9 cellular contexts compared by ENCODE assay signal in genomic region chr10:47438857-47439474, GRCh38. TPM values are rescaled to one million over a fixed set of nuclear protein-coding genes. Genes with fewer than 3 reads are reported as not detected.
DNase-seq lines count a peak whose midpoint lies in the region; ATAC-seq and TF ChIP-seq lines count a peak whose summit lies in the region.
"Had no signal": no experiment of that assay in that cellular context is flagged by ENCODE, and none has a peak within 500 bp of the region (broad histone marks: within the 10 kb centered on the region; RNA-seq: fewer than 3 reads in every experiment).

No MANE protein-coding gene starts in this region.

- no peak overlapping the region for H3K4me3 Mint-ChIP-seq in type B pancreatic cell
- H3K4me3 Mint-ChIP-seq in CD8-positive, alpha-beta T cell, result no peak overlapping the region

- H3K27me3 Mint-ChIP-seq in type B pancreatic cell, result peaks cover 20% of the 10 kb centered on the region
- peaks cover 24% of the 10 kb centered on the region for H3K27me3 Mint-ChIP-seq in CD8-positive, alpha-beta T cell (ENCODE audit: low read depth)

- H3K9me3 ChIP-seq in BLaER1, result no peaks in the 10 kb centered on the region
- H3K9me3 ChIP-seq in SJSA1 (replicated peaks), result no peaks in the 10 kb centered on the region
- peaks cover 0 to 16% (median 6%) of the 10 kb centered on the region in 12 donors for H3K9me3 ChIP-seq in heart left ventricle
- no peaks in the 10 kb centered on the region for H3K9me3 ChIP-seq in CD8-positive, alpha-beta T cell (ENCODE audit: low read length)
- peaks cover 0 to 6% of the 10 kb centered on the region in 2 donors for H3K9me3 ChIP-seq in ascending aorta

- H3K36me3 ChIP-seq in BLaER1, result no peaks in the 10 kb centered on the region
- H3K36me3 ChIP-seq in SJSA1, result no peaks in the 10 kb centered on the region
- H3K36me3 ChIP-seq in heart left ventricle, result no peaks in the 10 kb centered on the region
- H3K36me3 ChIP-seq in CD8-positive, alpha-beta T cell (ENCODE audit: insufficient read depth, low read length), result no peaks in the 10 kb centered on the region
- no peaks in the 10 kb centered on the region for H3K36me3 ChIP-seq in ascending aorta

- H3K9ac ChIP-seq in BLaER1, result no peak overlapping the region

- POLR2A ChIA-PET in CD8-positive, alpha-beta T cell (lab: Charles Lee), result no interaction called here

- no peaks in the 10 kb centered on the region for H3K36me3 Mint-ChIP-seq in type B pancreatic cell
- no peaks in the 10 kb centered on the region for H3K36me3 Mint-ChIP-seq in CD8-positive, alpha-beta T cell

- H3K4me1 Mint-ChIP-seq in type B pancreatic cell (ENCODE audit: unreplicated experiment), result no peaks in the 10 kb centered on the region
- H3K4me1 Mint-ChIP-seq in CD8-positive, alpha-beta T cell (ENCODE audit: low read depth), result no peaks in the 10 kb centered on the region

- WGBS in heart left ventricle, 4 donors, result 25 to 38% (median 32%) methylated on average over 5 to 6 of the region's 6 CpGs

- H4K20me1 ChIP-seq in BLaER1, result no peaks in the 10 kb centered on the region

- peak in 3 of 4 donors; percentile 57 to 79 (median 64) for ATAC-seq in heart left ventricle
- ATAC-seq in CD8-positive, alpha-beta T cell, result no peak

- TF ChIP-seq CTCF in heart left ventricle (IDR thresholded peaks at IDR 0.05) (peak in 10 of 12 donors; percentile 11 to 52 (median 34)), type B pancreatic cell (conservative IDR thresholded peaks at IDR 0.05) (peak; percentile 68), ascending aorta (IDR thresholded peaks at IDR 0.05) (no peak)
- no peak for TF ChIP-seq CTCF in CD8-positive, alpha-beta T cell (IDR thresholded peaks at IDR 0.05)

- peak; percentile 9 for DNase-seq in HS-5 (ENCODE audit: low read depth)
- DNase-seq in SJSA1 (ENCODE audit: low read depth in 1 of 2, low spot score in 2 of 2), result peak; percentile 10 to 57
- DNase-seq in heart left ventricle, result peak in 1 of 5 donors; percentile 44
- no peak for DNase-seq in type B pancreatic cell (ENCODE audit: extremely low spot score, unreplicated experiment)
- DNase-seq in CD8-positive, alpha-beta T cell, result no peak
- no peak for DNase-seq in ascending aorta (ENCODE audit: low spot score in 2 of 2)
- no peak for DNase-seq in stimulated activated CD4-positive, alpha-beta T cell treated with anti-CD3 and anti-CD28 coated beads, Interleukin-4, amount 100 ng/mL, for 24 hours

- H3K27ac ChIP-seq in BLaER1 (no peak overlapping the region), SJSA1 (no peak overlapping the region), heart left ventricle (no peak overlapping the region), ascending aorta (no peak overlapping the region)
- H3K27ac ChIP-seq in CD8-positive, alpha-beta T cell (ENCODE audit: low read depth, low read length), result no peak overlapping the region

- H3K4me3 ChIP-seq in BLaER1 (no peak overlapping the region), SJSA1 (no peak overlapping the region), heart left ventricle (no peak overlapping the region), ascending aorta (no peak overlapping the region)
- no peak overlapping the region for H3K4me3 ChIP-seq in CD8-positive, alpha-beta T cell (ENCODE audit: low read depth, low read length)

- intact Hi-C loops in heart left ventricle (cut with DNase I) (no loop called here), ascending aorta (cut with DNase I) (no loop called here)
- intact Hi-C loops in CD8-positive, alpha-beta T cell (cut with DNase I, micrococcal nuclease), result no loop called here

- H3K27me3 ChIP-seq in BLaER1 (no peaks in the 10 kb centered on the region), SJSA1 (replicated peaks) (no peaks in the 10 kb centered on the region), heart left ventricle (peaks cover 0 to 17% (median 0%) of the 10 kb centered on the region in 9 donors), ascending aorta (no peaks in the 10 kb centered on the region)
- H3K27me3 ChIP-seq in CD8-positive, alpha-beta T cell (ENCODE audit: insufficient read depth, low read length), result no peaks in the 10 kb centered on the region

- peaks cover 3% of the 10 kb centered on the region for H3K9me3 Mint-ChIP-seq in type B pancreatic cell
- peaks cover 2% of the 10 kb centered on the region for H3K9me3 Mint-ChIP-seq in CD8-positive, alpha-beta T cell

- TF ChIP-seq POLR2A in heart left ventricle (IDR thresholded peaks at IDR 0.05), result no peak

- H3K27ac Mint-ChIP-seq in type B pancreatic cell, result no peak overlapping the region
- no peak overlapping the region for H3K27ac Mint-ChIP-seq in CD8-positive, alpha-beta T cell

- CTCF ChIA-PET in CD8-positive, alpha-beta T cell (lab: Charles Lee), result no interaction called here

- H3K4me2 ChIP-seq in BLaER1, result peak overlapping the region; percentile 57

- H3K4me1 ChIP-seq in BLaER1, result peaks cover 10% of the 10 kb centered on the region
- H3K4me1 ChIP-seq in SJSA1 (replicated peaks), result no peaks in the 10 kb centered on the region
- no peaks in the 10 kb centered on the region for H3K4me1 ChIP-seq in heart left ventricle
- no peaks in the 10 kb centered on the region for H3K4me1 ChIP-seq in CD8-positive, alpha-beta T cell (ENCODE audit: insufficient read depth, low read length)
- no peaks in the 10 kb centered on the region for H3K4me1 ChIP-seq in ascending aorta

RNA-seq across cellular contexts. Expression of gene ANXA8, which starts 44.9 kb away (rescaled TPM):
- 0.16 and 0.31 TPM in 2 replicates for total RNA-seq in SJSA1 (2014; rRNA removed; shearing (Covaris generic))
- total RNA-seq in heart left ventricle (10 to 100 TPM in 1 of 9 donors, under 1 TPM in 3, not detected in 5; 0.30 to 52.4 (median 0.64) TPM), type B pancreatic cell (ENCODE audit: low replicate concordance) (0.94 and 2.0 TPM in 2 replicates), ascending aorta (not detected)
- under 1 TPM in 1 of 2 donors, not detected in 1; 0.15 TPM for polyA plus RNA-seq in heart left ventricle
- total RNA-seq in CD8-positive, alpha-beta T cell, result not detected

RNA-seq across cellular contexts. Expression of gene FAM25G, which starts 52.5 kb away (rescaled TPM):
- not detected in 2 replicates for total RNA-seq in SJSA1 (2014; rRNA removed; shearing (Covaris generic))
- total RNA-seq in heart left ventricle, result not detected
- not detected for polyA plus RNA-seq in heart left ventricle
- not detected in 2 replicates for total RNA-seq in type B pancreatic cell (ENCODE audit: low replicate concordance)
- total RNA-seq in CD8-positive, alpha-beta T cell, result not detected
- not detected for total RNA-seq in ascending aorta
- total RNA-seq: subcutaneous adipose tissue had no signal

RNA-seq across cellular contexts. Expression of gene ZNF488, which starts 54.9 kb away (rescaled TPM):
- 0.09 and 1.2 TPM in 2 replicates for total RNA-seq in SJSA1 (2014; rRNA removed; shearing (Covaris generic))
- total RNA-seq in heart left ventricle (under 1 TPM in 4 of 9 donors, not detected in 5; 0.06 to 0.25 (median 0.11) TPM), type B pancreatic cell (ENCODE audit: low replicate concordance) (4.0 and 4.9 TPM in 2 replicates), ascending aorta (not detected)
- polyA plus RNA-seq in heart left ventricle, result under 1 TPM in 1 of 2 donors, not detected in 1; 0.07 TPM
- total RNA-seq in CD8-positive, alpha-beta T cell, result not detected

Comparison
In these comparisons a context has a peak if more than half of its experiments do, and no peak if none do; other contexts are left out.
1. DNase-seq: peak in HS-5 (single experiment) and SJSA1 (2 of 2); none in type B pancreatic cell (single experiment), CD8-positive, alpha-beta T cell (0 of 7), ascending aorta (0 of 2) and stimulated activated CD4-positive, alpha-beta T cell treated with anti-CD3 and anti-CD28 coated beads, Interleukin-4, amount 100 ng/mL, for 24 hours (single experiment).
2. CTCF ChIP-seq: peak in heart left ventricle (10 of 12) and type B pancreatic cell (single experiment); none in CD8-positive, alpha-beta T cell (single experiment) and ascending aorta (0 of 3).